24 cellular contexts compared by ENCODE assay signal in genomic region chr3:25581823-25582222, GRCh38.
A peak's percentile ranks its signal among the peaks of the same experiment; 100 is the strongest.
DNase-seq lines count a peak whose midpoint lies in the region; ATAC-seq and TF ChIP-seq lines count a peak whose summit lies in the region.
"Had no signal": no experiment of that assay in that cellular context is flagged by ENCODE, and none has a peak within 500 bp of the region (broad histone marks: within the 10 kb centered on the region; RNA-seq: fewer than 3 reads in every experiment).

No MANE protein-coding gene starts in this region.

- H3K36me3 ChIP-seq in HCT116 (ENCODE audit: control insufficient read depth in 1 of 2, insufficient read depth in 2 of 2, low read length in 2 of 2) (no peaks in the 10 kb centered on the region), SJSA1 (peaks cover 3% of the 10 kb centered on the region), hepatocyte (replicated peaks; ENCODE audit: insufficient read depth, low read depth) (no peaks in the 10 kb centered on the region)
- H3K36me3 ChIP-seq: colonic mucosa, HAP-1 had no signal

- TF ChIP-seq RAD21 in HCT116 (IDR thresholded peaks at IDR 0.05; ENCODE audit: low read depth), result no peak

- peaks cover 9% of the 10 kb centered on the region for H3K4me1 Mint-ChIP-seq in progenitor cell of endocrine pancreas (ENCODE audit: low read depth)
- H3K4me1 Mint-ChIP-seq: activated CD4-positive, alpha-beta T cell treated with anti-CD3 and anti-CD28 coated beads, Interleukin-2, amount 10 ng/mL, durations not matched to agents 7 days and 5 days; activated naive CD8-positive, alpha-beta T cell treated with anti-CD3 and anti-CD28 coated beads, Interleukin-2, amount 50 U/mL, for 24 hours; CD4-positive, CD25-positive, alpha-beta regulatory T cell; naive thymus-derived CD8-positive, alpha-beta T cell had no signal

- H3K27me3 ChIP-seq in HCT116 (ENCODE audit: insufficient read depth, low read length) (0 out of 2 replicates have a peak, but pooled peaks cover 3% of the 10 kb centered on the region), SJSA1 (replicated peaks) (no peaks in the 10 kb centered on the region), hepatocyte (no peaks in the 10 kb centered on the region)
- H3K27me3 ChIP-seq: body of pancreas, colonic mucosa had no signal

- DNase-seq in HCT116 (ENCODE audit: low read depth, low spot score) (no peak), SJSA1 (ENCODE audit: low read depth in 1 of 2, low spot score in 2 of 2) (no peak), hepatocyte (ENCODE audit: low spot score) (no peak), progenitor cell of endocrine pancreas (ENCODE audit: low spot score, unreplicated experiment) (no peak), OCI-M1 (lab: John Stamatoyannopoulos, UW) (no peak), NCI-H2107 treated with DMSO at 0.1 percent for 48 hours (lab: John Stamatoyannopoulos, UW; ENCODE audit: unreplicated experiment) (no peak)
- DNase-seq: activated CD4-positive, alpha-beta T cell treated with anti-CD3 and anti-CD28 coated beads, Interleukin-2, amount 10 ng/mL, durations not matched to agents 7 days and 5 days; activated CD8-positive, alpha-beta memory T cell treated with anti-CD3 and anti-CD28 coated beads, Interleukin-2, amount 50 U/mL, for 48 hours; activated naive CD8-positive, alpha-beta T cell treated with anti-CD3 and anti-CD28 coated beads, Interleukin-2, amount 50 U/mL, for 24 hours; body of pancreas; CD4-positive, CD25-positive, alpha-beta regulatory T cell; DMS 273 treated with DMSO at 0.1 percent for 48 hours; glutamatergic neuron; naive thymus-derived CD8-positive, alpha-beta T cell; NCI-H1105; NCI-H2029; NCI-H446 had no signal

- no peak overlapping the region for H3K4me3 ChIP-seq in HCT116 (replicated peaks in 1 of 2; ENCODE audit: low read depth in 1 of 2, low read length in 2 of 2)
- no peak overlapping the region for H3K4me3 ChIP-seq in SJSA1
- H3K4me3 ChIP-seq in hepatocyte, result no peak overlapping the region
- H3K4me3 ChIP-seq: body of pancreas, colonic mucosa, HAP-1 had no signal

- H3K9me2 ChIP-seq in HCT116 (ENCODE audit: insufficient read depth) (no peaks in the 10 kb centered on the region), hepatocyte (replicated peaks; ENCODE audit: insufficient read depth) (no peaks in the 10 kb centered on the region)

- H2AFZ ChIP-seq in HCT116 (ENCODE audit: low read depth, low read length, poor library complexity, severe bottlenecking), result no peak overlapping the region
- H2AFZ ChIP-seq in hepatocyte, result no peak overlapping the region
- H2AFZ ChIP-seq: parathyroid adenoma had no signal

- peaks cover 13% of the 10 kb centered on the region for H3K36me3 Mint-ChIP-seq in progenitor cell of endocrine pancreas (ENCODE audit: insufficient read depth)
- H3K36me3 Mint-ChIP-seq: CD4-positive, CD25-positive, alpha-beta regulatory T cell; naive thymus-derived CD8-positive, alpha-beta T cell had no signal

- no peaks in the 10 kb centered on the region for H3K79me2 ChIP-seq in HCT116 (ENCODE audit: insufficient read depth, low read length)
- H3K79me2 ChIP-seq in hepatocyte, result no peaks in the 10 kb centered on the region
- H3K79me2 ChIP-seq: parathyroid adenoma had no signal

- peak overlapping the region; percentile 12 for H3K4me2 ChIP-seq in HCT116 (ENCODE audit: low read length)
- no peak overlapping the region for H3K4me2 ChIP-seq in hepatocyte

- H4K20me1 ChIP-seq in HCT116 (ENCODE audit: insufficient read depth) (no peaks in the 10 kb centered on the region), hepatocyte (ENCODE audit: insufficient read depth, poor library complexity, severe bottlenecking) (peaks cover 3% of the 10 kb centered on the region)

- H3K9me3 Mint-ChIP-seq in progenitor cell of endocrine pancreas (ENCODE audit: low read depth), result no peaks in the 10 kb centered on the region
- H3K9me3 Mint-ChIP-seq: activated CD4-positive, alpha-beta T cell treated with anti-CD3 and anti-CD28 coated beads, Interleukin-2, amount 10 ng/mL, durations not matched to agents 7 days and 5 days; activated naive CD8-positive, alpha-beta T cell treated with anti-CD3 and anti-CD28 coated beads, Interleukin-2, amount 50 U/mL, for 24 hours; activated T-helper 2 cell treated with anti-CD3 and anti-CD28 coated beads, Interferon-gamma antibody, Interleukin-2, Interleukin-4, amounts not matched to agents 10 μg/mL and 5 μg/mL and 100 μg/mL, durations not matched to agents 14 hours and 24 hours and 36 hours; naive thymus-derived CD8-positive, alpha-beta T cell; T-helper 1 cell treated with Interleukin-12 subunit alpha and Interleukin-12 subunit beta and Interleukin-4 antibody, amounts not matched to agents 30 μg/mL and 1 μg/mL, for 36 hours had no signal

- POLR2A ChIA-PET in HCT116 (lab: Charles Lee), result no interaction called here

- peak overlapping the region; percentile 3 for H3K27ac Mint-ChIP-seq in progenitor cell of endocrine pancreas
- H3K27ac Mint-ChIP-seq: activated CD4-positive, alpha-beta T cell treated with anti-CD3 and anti-CD28 coated beads, Interleukin-2, amount 10 ng/mL, durations not matched to agents 7 days and 5 days; activated naive CD8-positive, alpha-beta T cell treated with anti-CD3 and anti-CD28 coated beads, Interleukin-2, amount 50 U/mL, for 24 hours; activated T-helper 2 cell treated with anti-CD3 and anti-CD28 coated beads, Interferon-gamma antibody, Interleukin-2, Interleukin-4, amounts not matched to agents 10 μg/mL and 5 μg/mL and 100 μg/mL, durations not matched to agents 14 hours and 24 hours and 36 hours; CD4-positive, CD25-positive, alpha-beta regulatory T cell; naive thymus-derived CD8-positive, alpha-beta T cell; T-helper 1 cell treated with Interleukin-12 subunit alpha and Interleukin-12 subunit beta and Interleukin-4 antibody, amounts not matched to agents 30 μg/mL and 1 μg/mL, for 36 hours had no signal

- H3K27ac ChIP-seq in HCT116 (ENCODE audit: low read depth, low read length), result no peak overlapping the region
- H3K27ac ChIP-seq in SJSA1, result peak overlapping the region; percentile 89
- H3K27ac ChIP-seq in hepatocyte, result peak overlapping the region; percentile 74
- H3K27ac ChIP-seq: body of pancreas, colonic mucosa, parathyroid adenoma had no signal

- ATAC-seq in HCT116 (no peak), HG03439 (IDR thresholded peaks at IDR 0.05; ENCODE audit: unreplicated experiment) (no peak)
- ATAC-seq: body of pancreas; naive thymus-derived CD8-positive, alpha-beta T cell; sciatic nerve had no signal

- RAD21 ChIA-PET in HCT116 (lab: Charles Lee; ENCODE audit: low non-redundant PET in 1 of 2, low total read pairs in 2 of 2, uncharacterized antibody in 2 of 2, unreplicated experiment in 2 of 2), result no interaction called here

- H3K27me3 Mint-ChIP-seq in progenitor cell of endocrine pancreas, result no peaks in the 10 kb centered on the region
- H3K27me3 Mint-ChIP-seq: activated CD4-positive, alpha-beta T cell treated with anti-CD3 and anti-CD28 coated beads, Interleukin-2, amount 10 ng/mL, durations not matched to agents 7 days and 5 days; CD4-positive, CD25-positive, alpha-beta regulatory T cell had no signal

- CTCF ChIA-PET in HCT116 (lab: Charles Lee), result no interaction called here

- WGBS in hepatocyte (ENCODE audit: low lambda C conversion rate, missing lambda C conversion rate), result 77% methylated on average over 3 of the region's 3 CpGs

- no peak overlapping the region for H3K4me3 Mint-ChIP-seq in progenitor cell of endocrine pancreas (ENCODE audit: low read depth)
- H3K4me3 Mint-ChIP-seq: activated CD4-positive, alpha-beta T cell treated with anti-CD3 and anti-CD28 coated beads, Interleukin-2, amount 10 ng/mL, durations not matched to agents 7 days and 5 days; activated naive CD8-positive, alpha-beta T cell treated with anti-CD3 and anti-CD28 coated beads, Interleukin-2, amount 50 U/mL, for 24 hours; CD4-positive, CD25-positive, alpha-beta regulatory T cell; T-helper 1 cell treated with Interleukin-12 subunit alpha and Interleukin-12 subunit beta and Interleukin-4 antibody, amounts not matched to agents 30 μg/mL and 1 μg/mL, for 36 hours had no signal

- H3K9ac ChIP-seq in HCT116 (ENCODE audit: low read length), result no peak overlapping the region
- H3K9ac ChIP-seq: parathyroid adenoma had no signal

- no peak for TF ChIP-seq POLR2A in HCT116 (IDR thresholded peaks at IDR 0.05; ENCODE audit: borderline replicate concordance, extremely low read depth, insufficient read depth, insufficient read length)

- intact Hi-C loops in HCT116 (cut with micrococcal nuclease), result no loop called here

- TF ChIP-seq CTCF in HCT116 (IDR thresholded peaks at IDR 0.05 in 2 of 3, conservative IDR thresholded peaks at IDR 0.05 in 1 of 3; ENCODE audit: borderline replicate concordance in 1 of 3, insufficient read depth in 1 of 3, low read depth in 2 of 3, low read length in 2 of 3) (no peak), hepatocyte (IDR thresholded peaks at IDR 0.05; ENCODE audit: poor library complexity) (no peak), progenitor cell of endocrine pancreas (IDR thresholded peaks at IDR 0.05; ENCODE audit: unreplicated experiment) (no peak)

- no TSS peak for BruUV-seq in HCT116 (replicated peaks; lab: Mats Ljungman, UMichigan)

- H3K9me3 ChIP-seq in HCT116 (ENCODE audit: control insufficient read depth in 1 of 2, insufficient read depth in 1 of 2, low read depth in 1 of 2, low read length in 2 of 2) (no peaks in the 10 kb centered on the region), SJSA1 (replicated peaks) (no peaks in the 10 kb centered on the region), hepatocyte (ENCODE audit: low read depth) (no peaks in the 10 kb centered on the region)
- H3K9me3 ChIP-seq: body of pancreas, colonic mucosa, HAP-1 had no signal

- peaks cover 0 to 10% of the 10 kb centered on the region in 2 experiments; a peak in 1 of 4 replicates for H3K4me1 ChIP-seq in HCT116 (ENCODE audit: control insufficient read depth in 1 of 2, insufficient read depth in 2 of 2, low read length in 2 of 2)
- peaks cover 37% of the 10 kb centered on the region for H3K4me1 ChIP-seq in SJSA1 (replicated peaks)
- H3K4me1 ChIP-seq in hepatocyte (ENCODE audit: insufficient read depth), result no peaks in the 10 kb centered on the region
- H3K4me1 ChIP-seq: body of pancreas, colonic mucosa, parathyroid adenoma had no signal

TF ChIP-seq in HCT116, 20 proteins besides CTCF, POLR2A, EP300 and RAD21:
- no peak for TF ChIP-seq YY1 (IDR thresholded peaks at IDR 0.05; ENCODE audit: extremely low read depth, insufficient replicate concordance, low read depth, low read length)
TF ChIP-seq in HCT116: peak in this region for 0.
